In genomic region chr3:115281697-115282685, GRCh38 we compare ENCODE assay signal across 19 cellular contexts.
"Had no signal": no experiment of that assay in that cellular context is flagged by ENCODE, and none has a peak within 500 bp of the region (broad histone marks: within the 10 kb centered on the region; RNA-seq: fewer than 3 reads in every experiment).

No MANE protein-coding gene starts in this region.

- H2AFZ ChIP-seq: neural progenitor cell had no signal

- H3K4me3 ChIP-seq: colonic mucosa, heart right ventricle, neural progenitor cell, prostate gland, skin epidermis had no signal

- DNase-seq: activated CD4-positive, alpha-beta T cell treated with anti-CD3 and anti-CD28 coated beads for 36 hours; activated CD4-positive, alpha-beta T cell treated with anti-CD3 and anti-CD28 coated beads, Interleukin-2, amount 50 U/mL, for 48 hours; activated gamma-delta T cell; amniotic stem cell; caudate nucleus; colonic mucosa; heart right ventricle; immature natural killer cell; kidney glomerular epithelial cell; left ventricle myocardium superior; naive thymus-derived CD4-positive, alpha-beta T cell; right cardiac atrium; stimulated activated CD4-positive, alpha-beta T cell treated with anti-CD3 and anti-CD28 coated beads, Interleukin-15, amount 100 ng/mL, for 24 hours; stimulated activated CD4-positive, alpha-beta T cell treated with anti-CD3 and anti-CD28 coated beads, Interleukin-2, amount 100 ng/mL, for 48 hours; stimulated activated naive CD8-positive, alpha-beta T cell treated with anti-CD3 and anti-CD28 coated beads, Interleukin-15, amount 100 ng/mL, for 72 hours had no signal

- H3K9ac ChIP-seq: neural progenitor cell had no signal

- H3K36me3 ChIP-seq: colonic mucosa, heart right ventricle, neural progenitor cell, prostate gland had no signal

- ATAC-seq: activated CD4-positive, alpha-beta T cell treated with anti-CD3 and anti-CD28 coated beads for 36 hours; activated naive CD4-positive, alpha-beta T cell treated with anti-CD3 and anti-CD28 coated beads, Interleukin-2, amount 50 U/mL, for 72 hours; heart right ventricle; left ventricle myocardium superior; naive thymus-derived CD4-positive, alpha-beta T cell; right cardiac atrium; stimulated activated naive CD8-positive, alpha-beta T cell treated with anti-CD3 and anti-CD28 coated beads, Interleukin-15, amount 100 ng/mL, for 72 hours had no signal

- H3K9me3 ChIP-seq: colonic mucosa, prostate gland had no signal

- H3K27me3 ChIP-seq: colonic mucosa, heart right ventricle, neural progenitor cell had no signal

- H3K4me2 ChIP-seq: neural progenitor cell had no signal

- H3K27ac ChIP-seq: colonic mucosa, neural progenitor cell, prostate gland had no signal

- H3K4me1 ChIP-seq: colonic mucosa, neural progenitor cell, prostate gland had no signal
